ENCODE assay signal across 8 cellular contexts in genomic region chr18:48676756-48677368, GRCh38.
DNase-seq lines count a peak whose midpoint lies in the region; ATAC-seq and TF ChIP-seq lines count a peak whose summit lies in the region.

No MANE protein-coding gene starts in this region.

- CTCF ChIA-PET in HEK293 (lab: Yijun Ruan, JAX), result interaction anchor here (0.6 to 3.5 kb wide), 29 partner anchors 10 to 1372 kb away, joined by 3 to 32 read pairs (median 3); no protein-coding TSS in a partner anchor
- CTCF ChIA-PET in naive thymus-derived CD4-positive, alpha-beta T cell (lab: Charles Lee), result no interaction called here

- no peak overlapping the region for H3K4me3 ChIP-seq in HEK293 (ENCODE audit: low read depth, low read length)
- H3K4me3 ChIP-seq in naive thymus-derived CD4-positive, alpha-beta T cell (ENCODE audit: low read length), result no peak overlapping the region

- TF ChIP-seq POLR2A in erythroblast (IDR thresholded peaks at IDR 0.05; ENCODE audit: low read length), result no peak

- H3K27ac Mint-ChIP-seq in naive thymus-derived CD4-positive, alpha-beta T cell, result no peak overlapping the region
- H3K27ac Mint-ChIP-seq in stimulated activated memory B cell treated with anti-CD40 and anti-IgM and Interleukin-4, amounts not matched to agents 10 μg/mL and 1 μg/mL and 100 μg/mL, for 72 hours, result no peak overlapping the region

- H3K4me1 ChIP-seq in HEK293 (ENCODE audit: control insufficient read depth, insufficient read depth, low read length), result no peaks in the 10 kb centered on the region
- no peaks in the 10 kb centered on the region for H3K4me1 ChIP-seq in naive thymus-derived CD4-positive, alpha-beta T cell (ENCODE audit: control insufficient read depth in 2 of 2, insufficient read depth in 2 of 2, low read length in 2 of 2)

- H3K36me3 Mint-ChIP-seq in naive thymus-derived CD4-positive, alpha-beta T cell, result peaks cover 0 to under 1% (median 0%) of the 10 kb centered on the region in 5 donors
- peaks cover 1% of the 10 kb centered on the region for H3K36me3 Mint-ChIP-seq in stimulated activated memory B cell treated with anti-CD40 and anti-IgM and Interleukin-4, amounts not matched to agents 10 μg/mL and 1 μg/mL and 100 μg/mL, for 72 hours

- intact Hi-C loops in naive thymus-derived CD4-positive, alpha-beta T cell (cut with micrococcal nuclease), result loop anchor here (1.0 to 10.0 kb wide), 11 partner anchors 100 to 1178 kb away; partner anchors contain the start of gene SMAD7 (in 1 of the 2)

- peak; percentile 76 for TF ChIP-seq CTCF in HEK293 (tag by site-specific recombination; IDR thresholded peaks at IDR 0.05)

- H3K9me3 ChIP-seq in HEK293 (ENCODE audit: control insufficient read depth, insufficient read depth, low read depth, low read length), result no peaks in the 10 kb centered on the region
- no peaks in the 10 kb centered on the region for H3K9me3 ChIP-seq in naive thymus-derived CD4-positive, alpha-beta T cell (ENCODE audit: control insufficient read depth in 2 of 3, low read length in 3 of 3)

- no peaks in the 10 kb centered on the region; a peak in 1 of 3 replicates for H3K36me3 ChIP-seq in HEK293 (ENCODE audit: control insufficient read depth in 2 of 2, insufficient read depth in 1 of 2, low read length in 2 of 2)
- no peaks in the 10 kb centered on the region for H3K36me3 ChIP-seq in naive thymus-derived CD4-positive, alpha-beta T cell (ENCODE audit: control insufficient read depth in 2 of 3, insufficient read depth in 3 of 3, low read length in 3 of 3)

- H3K27me3 Mint-ChIP-seq in naive thymus-derived CD4-positive, alpha-beta T cell, result no peaks in the 10 kb centered on the region
- no peaks in the 10 kb centered on the region for H3K27me3 Mint-ChIP-seq in stimulated activated memory B cell treated with anti-CD40 and anti-IgM and Interleukin-4, amounts not matched to agents 10 μg/mL and 1 μg/mL and 100 μg/mL, for 72 hours

- peaks cover 0 to 12% (median 0%) of the 10 kb centered on the region in 7 donors for H3K4me1 Mint-ChIP-seq in naive thymus-derived CD4-positive, alpha-beta T cell
- H3K4me1 Mint-ChIP-seq in stimulated activated memory B cell treated with anti-CD40 and anti-IgM and Interleukin-4, amounts not matched to agents 10 μg/mL and 1 μg/mL and 100 μg/mL, for 72 hours, result peaks cover 5% of the 10 kb centered on the region

- H3K9me3 Mint-ChIP-seq in naive thymus-derived CD4-positive, alpha-beta T cell, result peaks cover 0 to under 1% (median 0%) of the 10 kb centered on the region in 11 donors
- no peaks in the 10 kb centered on the region for H3K9me3 Mint-ChIP-seq in stimulated activated memory B cell treated with anti-CD40 and anti-IgM and Interleukin-4, amounts not matched to agents 10 μg/mL and 1 μg/mL and 100 μg/mL, for 72 hours

- POLR2A ChIA-PET in HEK293 (lab: Yijun Ruan, JAX), result no interaction called here
- POLR2A ChIA-PET in naive thymus-derived CD4-positive, alpha-beta T cell (lab: Charles Lee), result no interaction called here

- peak; percentile 44 for ATAC-seq in naive thymus-derived CD4-positive, alpha-beta T cell
- ATAC-seq in stimulated activated memory B cell treated with anti-CD40 and anti-IgM and Interleukin-4, amounts not matched to agents 10 μg/mL and 1 μg/mL and 100 μg/mL, for 72 hours, result peak; percentile 65
- no peak for ATAC-seq in HG02763 (IDR thresholded peaks at IDR 0.05; ENCODE audit: unreplicated experiment)

- peak; percentile 1 for DNase-seq in DMS114 treated with DMSO at 0.1 percent for 48 hours (lab: John Stamatoyannopoulos, UW; ENCODE audit: unreplicated experiment)
- DNase-seq in NCI-H774 (lab: John Stamatoyannopoulos, UW), result peak; percentile 21
- peak; percentile 51 for DNase-seq in activated T-cell treated with anti-CD3 and anti-CD28 coated beads for 24 hours (ENCODE audit: low read depth)
- peak; percentile 58 to 75 for DNase-seq in erythroblast (lab: John Stamatoyannopoulos, UW)
- peak; percentile 25 to 71 (median 49) for DNase-seq in naive thymus-derived CD4-positive, alpha-beta T cell

- H3K27me3 ChIP-seq in naive thymus-derived CD4-positive, alpha-beta T cell (ENCODE audit: control insufficient read depth in 2 of 2, insufficient read depth in 2 of 2, low read length in 2 of 2), result no peaks in the 10 kb centered on the region

- no peak overlapping the region for H3K4me3 Mint-ChIP-seq in naive thymus-derived CD4-positive, alpha-beta T cell
- H3K4me3 Mint-ChIP-seq in stimulated activated memory B cell treated with anti-CD40 and anti-IgM and Interleukin-4, amounts not matched to agents 10 μg/mL and 1 μg/mL and 100 μg/mL, for 72 hours, result no peak overlapping the region

- no peak overlapping the region for H3K27ac ChIP-seq in HEK293 (ENCODE audit: extremely low read depth, low read depth, low read length)
- H3K27ac ChIP-seq in naive thymus-derived CD4-positive, alpha-beta T cell (ENCODE audit: low read depth, low read length), result no peak overlapping the region

TF ChIP-seq in HEK293, 187 proteins besides CTCF, POLR2A, EP300 and RAD21 (continues in another document):
- TF ChIP-seq ZFP69B (tag by site-specific recombination; IDR thresholded peaks at IDR 0.05), result no peak
- no peak for TF ChIP-seq ZNF157 (tag by site-specific recombination; IDR thresholded peaks at IDR 0.05)
- no peak for TF ChIP-seq PRDM6 (tag by site-specific recombination; IDR thresholded peaks at IDR 0.05)
- peak; percentile 89 for TF ChIP-seq GLIS2 (tag by site-specific recombination; IDR thresholded peaks at IDR 0.05)
- no peak for TF ChIP-seq ZNF555 (tag by site-specific recombination; conservative IDR thresholded peaks at IDR 0.05)
- no peak for TF ChIP-seq ZSCAN18 (tag by site-specific recombination; IDR thresholded peaks at IDR 0.05)
- 0 out of 2 replicates have a peak, but pooled peaks have one; percentile 25 for TF ChIP-seq SP7 (tag by site-specific recombination; IDR thresholded peaks at IDR 0.05)
- no peak for TF ChIP-seq ZNF473 (tag by site-specific recombination; IDR thresholded peaks at IDR 0.05)
- no peak for TF ChIP-seq ZBTB26 (tag by site-specific recombination; optimal IDR thresholded peaks at IDR 0.05)
- no peak for TF ChIP-seq ZNF558 (tag by site-specific recombination; IDR thresholded peaks at IDR 0.05)
- TF ChIP-seq YY2 (tag by site-specific recombination; IDR thresholded peaks at IDR 0.05), result peak; percentile 58
- TF ChIP-seq ZNF670 (tag by site-specific recombination; IDR thresholded peaks at IDR 0.05; ENCODE audit: low read depth), result no peak
- TF ChIP-seq ZNF391 (tag by site-specific recombination; IDR thresholded peaks at IDR 0.05; ENCODE audit: borderline replicate concordance, low read depth), result peak; percentile 51; the same call in 1 of the 2 replicates
- TF ChIP-seq ZIC2 (tag by site-specific recombination; IDR thresholded peaks at IDR 0.05), result peak; percentile 46; the same call in 1 of the 2 replicates
- no peak for TF ChIP-seq ZEB2 (tag by site-specific recombination; IDR thresholded peaks at IDR 0.05)
- TF ChIP-seq PATZ1 (tag by site-specific recombination; IDR thresholded peaks at IDR 0.05), result peak; percentile 60
- TF ChIP-seq ZNF624 (tag by site-specific recombination; IDR thresholded peaks at IDR 0.05), result no peak

Comparison
In these comparisons a context has a peak if more than half of its experiments do, and no peak if none do; other contexts are left out.
1. DNase-seq: peak in every context shown above with its lines; median percentile 66 in erythroblast; 51 in activated T-cell treated with anti-CD3 and anti-CD28 coated beads for 24 hours; 49 in naive thymus-derived CD4-positive, alpha-beta T cell; 21 in NCI-H774; 1 in DMS114 treated with DMSO at 0.1 percent for 48 hours.